ENCODE assay signal across 27 cellular contexts in the genomic region with DNA sequence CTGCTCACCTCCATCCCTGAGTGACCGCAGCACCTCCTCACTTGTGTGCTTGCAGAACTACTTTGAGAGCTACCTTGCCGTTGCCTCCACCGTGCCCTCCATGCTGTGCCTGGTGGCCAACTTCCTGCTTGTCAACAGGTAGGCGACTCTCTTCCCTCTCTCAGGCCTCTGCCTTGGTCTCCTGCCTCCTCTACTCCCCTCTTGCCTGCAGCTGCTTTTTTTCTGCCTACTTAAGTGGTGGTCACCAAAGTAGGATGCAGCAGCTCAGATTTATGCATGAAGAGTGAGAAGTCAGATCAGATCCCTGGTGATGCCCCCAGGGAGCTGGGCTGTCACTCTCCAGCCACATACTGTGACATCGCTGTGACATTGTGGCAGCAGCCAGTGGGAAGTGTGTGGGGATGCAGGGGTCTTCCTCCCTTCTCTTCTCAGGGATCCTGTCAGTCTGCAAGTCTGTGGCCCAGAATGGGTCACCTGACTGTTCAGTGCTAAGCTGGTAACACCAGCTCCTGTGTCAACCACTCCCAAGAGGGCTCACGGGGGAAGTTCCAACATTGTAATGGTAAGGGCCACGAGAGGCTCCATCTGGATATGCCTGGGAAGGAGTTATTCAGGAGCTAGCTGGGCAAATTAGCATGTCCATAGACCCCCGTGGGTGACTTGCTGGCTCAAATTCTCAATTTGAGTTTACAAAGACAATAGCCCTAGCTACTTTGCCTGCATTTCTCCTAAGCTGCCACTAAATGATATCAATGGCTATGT. TPM values are rescaled to one million over a fixed set of nuclear protein-coding genes. Genes with fewer than 3 reads are reported as not detected.
DNase-seq lines count a peak whose midpoint lies in the region; ATAC-seq, FAIRE-seq and TF ChIP-seq lines count a peak whose summit lies in the region.
"Had no signal": no experiment of that assay in that cellular context is flagged by ENCODE, and none has a peak within 500 bp of the region (broad histone marks: within the 10 kb centered on the region; RNA-seq: fewer than 3 reads in every experiment).

No MANE protein-coding gene starts in this region.

- no peak overlapping the region for H2AK5ac ChIP-seq in mesendoderm (ENCODE audit: low read length)

- no TSS peak for BruUV-seq in HepG2 (replicated peaks; lab: Mats Ljungman, UMichigan)

- no peak overlapping the region for H3K18ac ChIP-seq in mesendoderm (ENCODE audit: low read length)

- TF ChIP-seq CTCF in HepG2 (CRISPR knock-in tag; IDR thresholded peaks at IDR 0.05), result no peak
- TF ChIP-seq CTCF in right lobe of liver (IDR thresholded peaks at IDR 0.05), result no peak

- no peaks in the 10 kb centered on the region for H3K79me1 ChIP-seq in mesendoderm (ENCODE audit: low read length)

- WGBS in HepG2 (ENCODE audit: low lambda C conversion rate), result 94% methylated on average over 6 of the region's 8 CpGs
- no CpG with 5 or more reads among the region's 8 CpGs for WGBS in right lobe of liver (ENCODE audit: insufficient coverage, low coverage, low lambda C conversion rate, missing lambda C conversion rate)
- WGBS in ectodermal cell, 2 experiments, result 43 to 44% methylated on average over 8 of the region's 8 CpGs
- no CpG with 5 or more reads among the region's 8 CpGs for WGBS in mesendoderm (ENCODE audit: extremely low coverage, insufficient coverage, low lambda C conversion rate)

- H4K5ac ChIP-seq in mesendoderm (ENCODE audit: low read length), result no peak overlapping the region

- H3K9ac ChIP-seq in HepG2 (ENCODE audit: insufficient read depth, low read depth, low read length) (no peak overlapping the region), mesendoderm (ENCODE audit: low read length) (no peak overlapping the region)
- H3K9ac ChIP-seq: GM23248 had no signal

- ATAC-seq in HepG2 (no peak), right lobe of liver (no peak)
- ATAC-seq: activated CD4-positive, CD25-positive, alpha-beta regulatory T cell treated with anti-CD3 and anti-CD28 coated beads, Interleukin-2, amount 50 U/mL, for 24 hours had no signal

- no peak overlapping the region for H3K4me3 ChIP-seq in HepG2 (replicated peaks in 1 of 3; ENCODE audit: insufficient read depth in 1 of 3, low read depth in 2 of 3, low read length in 3 of 3)
- H3K4me3 ChIP-seq in right lobe of liver, result no peak overlapping the region
- H3K4me3 ChIP-seq in ectodermal cell (ENCODE audit: insufficient read depth, low read depth, low read length), result no peak overlapping the region
- no peak overlapping the region for H3K4me3 ChIP-seq in mesendoderm (ENCODE audit: low read length)
- H3K4me3 ChIP-seq: breast epithelium, colonic mucosa, GM23248, mucosa of descending colon, prostate gland, testis had no signal

- no peaks in the 10 kb centered on the region for H3K9me3 Mint-ChIP-seq in activated CD4-positive, alpha-beta T cell treated with anti-CD3 and anti-CD28 coated beads, Interleukin-2, amount 10 ng/mL, durations not matched to agents 7 days and 5 days
- H3K9me3 Mint-ChIP-seq in activated CD4-positive, alpha-beta T cell treated with anti-CD3 and anti-CD28 coated beads, Interleukin-2, amount 10 ng/mL, durations not matched to agents 24 days and 14 days, result no peaks in the 10 kb centered on the region
- H3K9me3 Mint-ChIP-seq: activated T-cell treated with anti-CD3 and anti-CD28 coated beads, Interleukin-2, amount 50 U/mL, for 24 hours; stimulated activated naive B cell treated with anti-CD40 and anti-IgM and Interleukin-4, amounts not matched to agents 10 μg/mL and 1 μg/mL and 100 μg/mL, for 72 hours had no signal

- POLR2A ChIA-PET in HepG2 (lab: Yijun Ruan, JAX), result interaction anchor here (1.3 to 16.7 kb wide), 4 partner anchors 10 to 32 kb away, joined by 6 to 210 read pairs (median 12); a partner anchor contains a TSS
- POLR2A ChIA-PET in activated CD4-positive, alpha-beta T cell treated with anti-CD3 and anti-CD28 coated beads, Interleukin-2, amount 10 ng/mL, durations not matched to agents 7 days and 5 days (lab: Charles Lee), result interaction anchor here (0.6 kb wide), 1 partner anchor 13 kb away, joined by 4 read pairs; no protein-coding TSS in a partner anchor

- H3K4me3 Mint-ChIP-seq in activated CD4-positive, alpha-beta T cell treated with anti-CD3 and anti-CD28 coated beads, Interleukin-2, amount 10 ng/mL, durations not matched to agents 7 days and 5 days, result no peak overlapping the region
- no peak overlapping the region for H3K4me3 Mint-ChIP-seq in activated CD4-positive, alpha-beta T cell treated with anti-CD3 and anti-CD28 coated beads, Interleukin-2, amount 10 ng/mL, durations not matched to agents 24 days and 14 days
- H3K4me3 Mint-ChIP-seq: activated T-cell treated with anti-CD3 and anti-CD28 coated beads, Interleukin-2, amount 50 U/mL, for 24 hours; B cell; stimulated activated naive B cell treated with anti-CD40 and anti-IgM and Interleukin-4, amounts not matched to agents 10 μg/mL and 1 μg/mL and 100 μg/mL, for 72 hours had no signal

- H4K8ac ChIP-seq in mesendoderm (ENCODE audit: low read depth, low read length), result no peak overlapping the region

- H3K27me3 ChIP-seq in HepG2 (ENCODE audit: control insufficient read depth in 1 of 2, insufficient read depth in 2 of 2, low read length in 2 of 2) (no peaks in the 10 kb centered on the region), right lobe of liver (no peaks in the 10 kb centered on the region), ectodermal cell (ENCODE audit: control insufficient read depth, insufficient read depth, low read length, poor library complexity, severe bottlenecking) (no peaks in the 10 kb centered on the region), mesendoderm (ENCODE audit: insufficient read depth, low read length, poor library complexity) (no peaks in the 10 kb centered on the region)
- H3K27me3 ChIP-seq: breast epithelium, colonic mucosa, testis had no signal

- TF ChIP-seq RAD21 in HepG2 (CRISPR knock-in tag; IDR thresholded peaks at IDR 0.05), result no peak

- no peak overlapping the region for H2AFZ ChIP-seq in HepG2 (ENCODE audit: low read length)
- H2AFZ ChIP-seq: GM23248 had no signal

- peaks cover 100% of the 10 kb centered on the region for H3K4me1 ChIP-seq in HepG2 (ENCODE audit: insufficient read depth, low read length)
- H3K4me1 ChIP-seq in right lobe of liver, result peaks cover 0 to 86% (median 24%) of the 10 kb centered on the region in 4 donors
- H3K4me1 ChIP-seq in ectodermal cell (ENCODE audit: control insufficient read depth, insufficient read depth, low read length), result peaks cover 21% of the 10 kb centered on the region
- H3K4me1 ChIP-seq in mesendoderm (ENCODE audit: control insufficient read depth, low read depth, low read length), result no peaks in the 10 kb centered on the region
- H3K4me1 ChIP-seq: breast epithelium, testis had no signal

- H2BK120ac ChIP-seq in mesendoderm (ENCODE audit: low read depth, low read length), result no peak overlapping the region

- no peaks in the 10 kb centered on the region for H3K27me3 Mint-ChIP-seq in activated CD4-positive, alpha-beta T cell treated with anti-CD3 and anti-CD28 coated beads, Interleukin-2, amount 10 ng/mL, durations not matched to agents 7 days and 5 days
- H3K27me3 Mint-ChIP-seq in activated CD4-positive, alpha-beta T cell treated with anti-CD3 and anti-CD28 coated beads, Interleukin-2, amount 10 ng/mL, durations not matched to agents 24 days and 14 days, result no peaks in the 10 kb centered on the region
- H3K27me3 Mint-ChIP-seq: activated T-cell treated with anti-CD3 and anti-CD28 coated beads, Interleukin-2, amount 50 U/mL, for 24 hours; B cell; stimulated activated naive B cell treated with anti-CD40 and anti-IgM and Interleukin-4, amounts not matched to agents 10 μg/mL and 1 μg/mL and 100 μg/mL, for 72 hours had no signal

- H3K27ac Mint-ChIP-seq in activated CD4-positive, alpha-beta T cell treated with anti-CD3 and anti-CD28 coated beads, Interleukin-2, amount 10 ng/mL, durations not matched to agents 7 days and 5 days, result no peak overlapping the region
- no peak overlapping the region for H3K27ac Mint-ChIP-seq in activated CD4-positive, alpha-beta T cell treated with anti-CD3 and anti-CD28 coated beads, Interleukin-2, amount 10 ng/mL, durations not matched to agents 24 days and 14 days
- H3K27ac Mint-ChIP-seq: activated T-cell treated with anti-CD3 and anti-CD28 coated beads, Interleukin-2, amount 50 U/mL, for 24 hours; B cell; stimulated activated naive B cell treated with anti-CD40 and anti-IgM and Interleukin-4, amounts not matched to agents 10 μg/mL and 1 μg/mL and 100 μg/mL, for 72 hours had no signal

- H3K9me3 ChIP-seq in HepG2 (ENCODE audit: low read length), result no peaks in the 10 kb centered on the region
- no peaks in the 10 kb centered on the region for H3K9me3 ChIP-seq in right lobe of liver
- no peaks in the 10 kb centered on the region for H3K9me3 ChIP-seq in ectodermal cell (ENCODE audit: control insufficient read depth, low read length)
- H3K9me3 ChIP-seq: breast epithelium, colonic mucosa, mucosa of descending colon, prostate gland, testis had no signal

- peaks cover 0 to under 1% of the 10 kb centered on the region in 2 experiments; a peak in 1 of 5 replicates for H3K36me3 ChIP-seq in HepG2 (replicated peaks in 1 of 2; ENCODE audit: control insufficient read depth in 1 of 2, insufficient read depth in 2 of 2, low read length in 2 of 2)
- H3K36me3 ChIP-seq in right lobe of liver, result no peaks in the 10 kb centered on the region
- no peaks in the 10 kb centered on the region for H3K36me3 ChIP-seq in ectodermal cell (ENCODE audit: control insufficient read depth, insufficient read depth, low read length)
- no peaks in the 10 kb centered on the region for H3K36me3 ChIP-seq in mesendoderm (ENCODE audit: control insufficient read depth, insufficient read depth, low read length)
- H3K36me3 ChIP-seq: breast epithelium, colonic mucosa, prostate gland had no signal

- no peak overlapping the region for H3K56ac ChIP-seq in mesendoderm (ENCODE audit: low read length)

- no peak overlapping the region for H2BK15ac ChIP-seq in mesendoderm (replicated peaks; ENCODE audit: low read depth)

- intact Hi-C loops in HepG2 (cut with micrococcal nuclease; ENCODE audit: unreplicated experiment) (no loop called here), right lobe of liver (cut with DNase I) (no loop called here)
- intact Hi-C loops in activated CD4-positive, alpha-beta T cell treated with anti-CD3 and anti-CD28 coated beads, Interleukin-2, amount 10 ng/mL, durations not matched to agents 24 days and 14 days (cut with micrococcal nuclease), result no loop called here

- H3K4me2 ChIP-seq in HepG2 (ENCODE audit: low read depth, low read length) (no peak overlapping the region), mesendoderm (ENCODE audit: low read length) (no peak overlapping the region)

- H4K20me1 ChIP-seq in HepG2 (ENCODE audit: insufficient read depth, low read length), result no peaks in the 10 kb centered on the region

- CTCF ChIA-PET in HepG2 (lab: Yijun Ruan, JAX; ENCODE audit: low intra/inter-chr PET ratio, low total read pairs), result no interaction called here
- CTCF ChIA-PET in activated CD4-positive, alpha-beta T cell treated with anti-CD3 and anti-CD28 coated beads, Interleukin-2, amount 10 ng/mL, durations not matched to agents 7 days and 5 days (lab: Charles Lee), result interaction anchor here (1.0 to 1.7 kb wide), 3 partner anchors 9 to 19 kb away, joined by 3 to 5 read pairs (median 3); no protein-coding TSS in a partner anchor

- H3K27ac ChIP-seq in HepG2 (ENCODE audit: extremely low read length, insufficient read depth, low read length), result peak overlapping the region; percentile 92
- peak overlapping the region in 1 of 3 donors; percentile 65 for H3K27ac ChIP-seq in right lobe of liver
- H3K27ac ChIP-seq in ectodermal cell (ENCODE audit: insufficient read depth, low read depth, low read length, poor library complexity, severe bottlenecking), result peak overlapping the region; percentile 33
- H3K27ac ChIP-seq in mesendoderm (ENCODE audit: low read depth, low read length), result no peak overlapping the region
- H3K27ac ChIP-seq: breast epithelium, GM23248, prostate gland, testis had no signal

- H3K23ac ChIP-seq in mesendoderm (ENCODE audit: low read length), result no peak overlapping the region

- no peaks in the 10 kb centered on the region for H3K4me1 Mint-ChIP-seq in activated CD4-positive, alpha-beta T cell treated with anti-CD3 and anti-CD28 coated beads, Interleukin-2, amount 10 ng/mL, durations not matched to agents 7 days and 5 days
- H3K4me1 Mint-ChIP-seq in activated CD4-positive, alpha-beta T cell treated with anti-CD3 and anti-CD28 coated beads, Interleukin-2, amount 10 ng/mL, durations not matched to agents 24 days and 14 days, result no peaks in the 10 kb centered on the region
- H3K4me1 Mint-ChIP-seq: B cell had no signal

- TF ChIP-seq EP300 in HepG2 (IDR thresholded peaks at IDR 0.05; ENCODE audit: low read depth in 2 of 2, low read length in 2 of 2) (no peak), HepG2 (CRISPR knock-in tag; IDR thresholded peaks at IDR 0.05; ENCODE audit: borderline replicate concordance) (no peak)

- peaks cover 4% of the 10 kb centered on the region for H3K79me2 ChIP-seq in HepG2 (ENCODE audit: insufficient read depth, low read length)
- no peaks in the 10 kb centered on the region for H3K79me2 ChIP-seq in mesendoderm (ENCODE audit: control insufficient read depth, insufficient read depth, low read length)

- H3K4ac ChIP-seq in mesendoderm (ENCODE audit: low read depth, low read length), result no peak overlapping the region

- no peaks in the 10 kb centered on the region for H3K36me3 Mint-ChIP-seq in activated CD4-positive, alpha-beta T cell treated with anti-CD3 and anti-CD28 coated beads, Interleukin-2, amount 10 ng/mL, durations not matched to agents 7 days and 5 days (ENCODE audit: low read depth)
- H3K36me3 Mint-ChIP-seq in activated CD4-positive, alpha-beta T cell treated with anti-CD3 and anti-CD28 coated beads, Interleukin-2, amount 10 ng/mL, durations not matched to agents 24 days and 14 days (ENCODE audit: low read depth), result no peaks in the 10 kb centered on the region

- FAIRE-seq in HepG2 (lab: Jason Lieb, UNC), result no peak
- FAIRE-seq: A204.1, islet of Langerhans had no signal

- DNase-seq in HepG2 (ENCODE audit: low spot score), result no peak
- no peak for DNase-seq in right lobe of liver
- DNase-seq in mesendoderm, result peak; percentile 11
- no peak for DNase-seq in midbrain (lab: John Stamatoyannopoulos, UW)
- no peak for DNase-seq in activated CD4-positive, alpha-beta T cell treated with anti-CD3 and anti-CD28 coated beads, Interleukin-2, amount 50 U/mL, for 48 hours
- no peak for DNase-seq in activated CD4-positive, alpha-beta T cell treated with anti-CD3 and anti-CD28 coated beads, Interleukin-2, amount 10 ng/mL, durations not matched to agents 7 days and 5 days
- no peak for DNase-seq in activated CD4-positive, alpha-beta T cell treated with anti-CD3 and anti-CD28 coated beads, Interleukin-2, amount 10 ng/mL, durations not matched to agents 24 days and 14 days
- DNase-seq: activated naive CD4-positive, alpha-beta T cell; activated T-cell treated with anti-CD3 and anti-CD28 coated beads, Interleukin-2, amount 50 U/mL, for 24 hours; colonic mucosa; GM23248; KBM-7; mucosa of descending colon; NCI-H1436 treated with DMSO at 0.1 percent for 48 hours; NCI-H226; SHP77; stimulated activated CD4-positive, alpha-beta T cell treated with anti-CD3 and anti-CD28 coated beads, Interleukin-2, amount 100 ng/mL, for 24 hours; stimulated activated naive B cell treated with anti-CD40 and anti-IgM and Interleukin-4, amounts not matched to agents 10 μg/mL and 1 μg/mL and 100 μg/mL, for 72 hours; SW 1271; testis had no signal

- no peak overlapping the region for H2BK5ac ChIP-seq in mesendoderm (ENCODE audit: low read length)

- TF ChIP-seq POLR2A in HepG2 (IDR thresholded peaks at IDR 0.05; ENCODE audit: insufficient read depth in 1 of 2, low read depth in 2 of 2, low read length in 2 of 2) (no peak), right lobe of liver (IDR thresholded peaks at IDR 0.05) (no peak)

- in situ Hi-C loops in HepG2 (cut with HindIII; ENCODE audit: extremely low pct_ligation_motif_present, low pct_unique_long_range_greater_than_20kb), result loop anchor here (25.0 kb wide), 1 partner anchor 693 kb away; no protein-coding TSS in a partner anchor

RNA-seq across cellular contexts. Expression of a gene that starts 25.3 kb away (rescaled TPM):
- total RNA-seq in HepG2 (2016; rRNA removed; fragmentation: Illumina TruSeq; extraction: Trizol) (5.3 and 8.6 TPM in 2 replicates), right lobe of liver (10 to 100 TPM in 2 of 6 experiments, 1 to 10 TPM in 4; 5.7 to 17.4 (median 7.7) TPM)
- total RNA-seq in HepG2 (2016; cell fraction: cytosol; rRNA removed; fragmentation: Illumina TruSeq; extraction: Trizol; ENCODE audit: low read depth), result 3.3 and 4.1 TPM in 2 replicates
- total RNA-seq in HepG2 (2016; cell fraction: insoluble cytoplasmic fraction; rRNA removed; fragmentation: Illumina TruSeq; extraction: Trizol), result 5.0 and 9.4 TPM in 2 replicates
- total RNA-seq in HepG2 (2016; cell fraction: membrane; rRNA removed; fragmentation: Illumina TruSeq; extraction: Trizol), result 6.3 and 7.6 TPM in 2 replicates
- 9.6 and 10.1 TPM in 2 replicates for total RNA-seq in HepG2 (2016; cell fraction: nucleus; rRNA removed; fragmentation: Illumina TruSeq; extraction: Trizol)
- 11.8 and 14.4 TPM in 2 replicates for polyA plus RNA-seq in HepG2 (2011; rRNA removed)
- polyA plus RNA-seq in HepG2 (2011; cell fraction: cytosol; rRNA removed), result 11.4 and 13.2 TPM in 2 replicates
- 10.9 and 11.3 TPM in 2 replicates for polyA plus RNA-seq in HepG2 (2011; cell fraction: nucleus; rRNA removed)
- 13.5 and 17.5 TPM in 2 replicates for polyA plus RNA-seq in HepG2 (2012)
- 5.1 and 5.8 TPM in 2 replicates for polyA plus RNA-seq in HepG2 (2016; cell fraction: cytosol; fragmentation: Illumina TruSeq; extraction: Trizol; ENCODE audit: low read depth)
- 6.5 and 10.2 TPM in 2 replicates for polyA plus RNA-seq in HepG2 (2016; cell fraction: insoluble cytoplasmic fraction; fragmentation: Illumina TruSeq; extraction: Trizol; ENCODE audit: low read depth)
- polyA plus RNA-seq in HepG2 (2016; cell fraction: membrane; fragmentation: Illumina TruSeq; extraction: Trizol; ENCODE audit: low read depth), result 8.9 and 9.6 TPM in 2 replicates
- polyA plus RNA-seq in HepG2 (2016; cell fraction: nucleus; fragmentation: Illumina TruSeq; extraction: Trizol; ENCODE audit: insufficient read depth, low read depth), result 19.0 and 21.6 TPM in 2 replicates
- polyA minus RNA-seq in HepG2 (2011; rRNA and poly(A)+ RNA removed; ENCODE audit: low replicate concordance), result 18.5 and 33.8 TPM in 2 replicates
- polyA minus RNA-seq in HepG2 (2011; cell fraction: cytosol; rRNA and poly(A)+ RNA removed), result 8.6 and 10.2 TPM in 2 replicates
- polyA minus RNA-seq in HepG2 (2011; cell fraction: nucleus; rRNA and poly(A)+ RNA removed), result 11.1 and 12.4 TPM in 2 replicates
- 15.2 TPM for polyA plus RNA-seq in ectodermal cell (2013, experiment 1 of 4)
- 18.3 TPM for polyA plus RNA-seq in ectodermal cell (2013, experiment 2 of 4)
- 15.7 TPM for polyA plus RNA-seq in ectodermal cell (2013, experiment 3 of 4)
- polyA plus RNA-seq in ectodermal cell (2013, experiment 4 of 4), result 16.3 TPM
- polyA plus RNA-seq in mesendoderm (2013, experiment 1 of 2), result 9.4 TPM
- 8.8 TPM for polyA plus RNA-seq in mesendoderm (2013, experiment 2 of 2)
- total RNA-seq in activated CD4-positive, alpha-beta T cell treated with anti-CD3 and anti-CD28 coated beads, Interleukin-2, amount 10 ng/mL, durations not matched to agents 7 days and 5 days, result 1 to 10 TPM; 2.4 to 3.4 TPM
- 5.6 and 6.0 TPM in 2 replicates for total RNA-seq in activated CD4-positive, alpha-beta T cell treated with anti-CD3 and anti-CD28 coated beads, Interleukin-2, amount 10 ng/mL, durations not matched to agents 24 days and 14 days

RNA-seq across cellular contexts. Expression of a gene that starts 52.4 kb away (rescaled TPM):
- not detected in 2 replicates for total RNA-seq in HepG2 (2016; rRNA removed; fragmentation: Illumina TruSeq; extraction: Trizol)
- 0.35 and 0.71 TPM in 2 replicates for total RNA-seq in HepG2 (2016; cell fraction: cytosol; rRNA removed; fragmentation: Illumina TruSeq; extraction: Trizol; ENCODE audit: low read depth)
- not detected in 2 replicates for total RNA-seq in HepG2 (2016; cell fraction: insoluble cytoplasmic fraction; rRNA removed; fragmentation: Illumina TruSeq; extraction: Trizol)
- total RNA-seq in HepG2 (2016; cell fraction: membrane; rRNA removed; fragmentation: Illumina TruSeq; extraction: Trizol), result 0.28 TPM in 1 of 2 replicates, not detected in the other
- not detected in 2 replicates for total RNA-seq in HepG2 (2016; cell fraction: nucleus; rRNA removed; fragmentation: Illumina TruSeq; extraction: Trizol)
- 0.13 and 0.48 TPM in 2 replicates for polyA plus RNA-seq in HepG2 (2011; rRNA removed)
- polyA plus RNA-seq in HepG2 (2011; cell fraction: cytosol; rRNA removed), result 0.13 and 0.15 TPM in 2 replicates
- polyA plus RNA-seq in HepG2 (2011; cell fraction: nucleus; rRNA removed), result 0.45 and 0.98 TPM in 2 replicates
- polyA plus RNA-seq in HepG2 (2012), result 0.08 and 0.12 TPM in 2 replicates
- polyA plus RNA-seq in HepG2 (2016; cell fraction: cytosol; fragmentation: Illumina TruSeq; extraction: Trizol; ENCODE audit: low read depth), result 0.34 and 0.35 TPM in 2 replicates
- not detected in 2 replicates for polyA plus RNA-seq in HepG2 (2016; cell fraction: insoluble cytoplasmic fraction; fragmentation: Illumina TruSeq; extraction: Trizol; ENCODE audit: low read depth)
- not detected in 2 replicates for polyA plus RNA-seq in HepG2 (2016; cell fraction: membrane; fragmentation: Illumina TruSeq; extraction: Trizol; ENCODE audit: low read depth)
- polyA plus RNA-seq in HepG2 (2016; cell fraction: nucleus; fragmentation: Illumina TruSeq; extraction: Trizol; ENCODE audit: insufficient read depth, low read depth), result not detected in 2 replicates
- 0.12 and 0.14 TPM in 2 replicates for polyA minus RNA-seq in HepG2 (2011; rRNA and poly(A)+ RNA removed; ENCODE audit: low replicate concordance)
- polyA minus RNA-seq in HepG2 (2011; cell fraction: cytosol; rRNA and poly(A)+ RNA removed), result not detected in 2 replicates
- 0.52 and 0.62 TPM in 2 replicates for polyA minus RNA-seq in HepG2 (2011; cell fraction: nucleus; rRNA and poly(A)+ RNA removed)
- total RNA-seq in right lobe of liver, result 10 to 100 TPM in 1 of 6 experiments, 1 to 10 TPM in 5; 3.3 to 19.7 (median 6.3) TPM
- polyA plus RNA-seq in ectodermal cell (2013, experiment 1 of 4), result 21.3 TPM
- 15.7 TPM for polyA plus RNA-seq in ectodermal cell (2013, experiment 2 of 4)
- polyA plus RNA-seq in ectodermal cell (2013, experiment 3 of 4), result 14.3 TPM
- polyA plus RNA-seq in ectodermal cell (2013, experiment 4 of 4), result 12.5 TPM
- 2.1 TPM for polyA plus RNA-seq in mesendoderm (2013, experiment 1 of 2)
- polyA plus RNA-seq in mesendoderm (2013, experiment 2 of 2), result 1.7 TPM
- 1 to 10 TPM; 4.0 to 4.5 TPM for total RNA-seq in activated CD4-positive, alpha-beta T cell treated with anti-CD3 and anti-CD28 coated beads, Interleukin-2, amount 10 ng/mL, durations not matched to agents 7 days and 5 days
- 0.92 and 1.3 TPM in 2 replicates for total RNA-seq in activated CD4-positive, alpha-beta T cell treated with anti-CD3 and anti-CD28 coated beads, Interleukin-2, amount 10 ng/mL, durations not matched to agents 24 days and 14 days
- total RNA-seq: GM23248 had no signal
